In the genomic region with DNA sequence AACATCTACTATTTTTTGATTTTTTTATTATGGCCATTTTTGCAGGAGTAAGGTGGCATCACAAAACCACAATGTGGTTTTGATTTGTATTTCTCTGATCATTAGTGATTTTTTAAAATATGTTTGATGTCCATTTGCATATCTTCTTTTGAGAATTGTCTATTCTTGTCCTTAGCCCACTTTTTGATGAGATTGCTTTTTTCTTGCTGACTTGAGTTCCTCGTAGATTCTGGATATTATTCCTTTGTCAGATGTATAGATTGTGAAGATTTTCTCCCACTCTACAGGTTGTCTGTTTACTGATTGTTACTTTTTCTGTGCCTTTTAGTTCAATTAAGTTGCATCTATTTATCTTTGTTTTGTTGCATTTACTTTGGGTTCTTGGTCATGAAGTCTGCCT, we compare ENCODE assay signal across 8 cellular contexts.
"Had no signal": no experiment of that assay in that cellular context is flagged by ENCODE, and none has a peak within 500 bp of the region (broad histone marks: within the 10 kb centered on the region; RNA-seq: fewer than 3 reads in every experiment).

No MANE protein-coding gene starts in this region.

- ATAC-seq: GM12878 had no signal

- H3K4me3 ChIP-seq: GM12878 had no signal

- FAIRE-seq: G401.6, GM12878, GM12891, GM12892, GM18507, GM19239 had no signal

- DNase-seq: GDM1, GF-D8 had no signal
